Comparison of ENCODE assay signal across 32 cellular contexts in the genomic region with DNA sequence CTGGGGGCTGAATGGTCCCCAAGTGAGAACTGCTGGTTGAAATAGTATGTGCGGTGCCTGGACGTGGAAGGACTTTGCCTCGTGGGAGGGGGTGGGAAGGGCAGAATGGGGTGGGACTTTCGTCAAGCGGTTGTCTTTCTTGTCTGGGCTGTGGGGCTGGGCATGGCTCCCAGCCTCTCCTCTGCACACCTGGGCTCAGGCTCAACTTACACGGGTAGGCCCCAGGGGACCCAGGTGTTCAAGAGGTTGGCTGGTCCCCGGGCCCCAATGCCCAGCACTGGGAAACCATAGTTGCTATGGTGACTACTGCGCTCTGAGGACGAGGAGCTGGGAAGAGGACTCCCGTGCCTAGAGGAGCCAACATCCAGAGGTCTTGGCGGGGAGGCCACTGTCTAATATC. TPM values are rescaled to one million over a fixed set of nuclear protein-coding genes. Genes with fewer than 3 reads are reported as not detected.
DNase-seq lines count a peak whose midpoint lies in the region; ATAC-seq lines count a peak whose summit lies in the region.
"Had no signal": no experiment of that assay in that cellular context is flagged by ENCODE, and none has a peak within 500 bp of the region (broad histone marks: within the 10 kb centered on the region; RNA-seq: fewer than 3 reads in every experiment).

No MANE protein-coding gene starts in this region.

- H3K27ac Mint-ChIP-seq in activated CD8-positive, alpha-beta memory T cell treated with anti-CD3 and anti-CD28 coated beads, Interleukin-2, amount 10 ng/mL, durations not matched to agents 7 days and 5 days: no peak overlapping the region
- H3K27ac Mint-ChIP-seq: activated CD4-positive, alpha-beta T cell treated with anti-CD3 and anti-CD28 coated beads for 36 hours; activated CD8-positive, alpha-beta T cell treated with anti-CD3 and anti-CD28 coated beads for 36 hours; activated naive CD4-positive, alpha-beta T cell treated with anti-CD3 and anti-CD28 coated beads, Interleukin-2, amount 10 ng/mL, durations not matched to agents 7 days and 5 days; activated T-helper 17 cell treated with anti-CD3 and anti-CD28 coated beads, Interleukin-2, amount 50 U/mL, for 72 hours; CD4-positive, CD25-positive, alpha-beta regulatory T cell; effector memory CD8-positive, alpha-beta T cell; H9; stimulated activated naive CD8-positive, alpha-beta T cell treated with anti-CD3 and anti-CD28 coated beads, Interleukin-15, Interleukin-2, amounts not matched to agents 100 ng/mL and 50 ng/mL, for 24 hours had no signal

- H3K4me3 Mint-ChIP-seq in activated CD8-positive, alpha-beta memory T cell treated with anti-CD3 and anti-CD28 coated beads, Interleukin-2, amount 10 ng/mL, durations not matched to agents 7 days and 5 days: no peak overlapping the region
- H3K4me3 Mint-ChIP-seq: activated CD4-positive, alpha-beta T cell treated with anti-CD3 and anti-CD28 coated beads for 36 hours; activated CD8-positive, alpha-beta T cell treated with anti-CD3 and anti-CD28 coated beads for 36 hours; activated naive CD4-positive, alpha-beta T cell treated with anti-CD3 and anti-CD28 coated beads, Interleukin-2, amount 10 ng/mL, durations not matched to agents 7 days and 5 days; activated T-helper 17 cell treated with anti-CD3 and anti-CD28 coated beads, Interleukin-2, amount 50 U/mL, for 72 hours; central memory CD8-positive, alpha-beta T cell; effector memory CD8-positive, alpha-beta T cell; H9; stimulated activated naive CD8-positive, alpha-beta T cell treated with anti-CD3 and anti-CD28 coated beads, Interleukin-15, Interleukin-2, amounts not matched to agents 100 ng/mL and 50 ng/mL, for 24 hours had no signal

- no peaks in the 10 kb centered on the region for H3K36me3 Mint-ChIP-seq in activated CD8-positive, alpha-beta memory T cell treated with anti-CD3 and anti-CD28 coated beads, Interleukin-2, amount 10 ng/mL, durations not matched to agents 7 days and 5 days
- H3K36me3 Mint-ChIP-seq: activated naive CD4-positive, alpha-beta T cell treated with anti-CD3 and anti-CD28 coated beads, Interleukin-2, amount 10 ng/mL, durations not matched to agents 7 days and 5 days; CD4-positive, CD25-positive, alpha-beta regulatory T cell had no signal

- H3K9me3 Mint-ChIP-seq in activated CD8-positive, alpha-beta memory T cell treated with anti-CD3 and anti-CD28 coated beads, Interleukin-2, amount 10 ng/mL, durations not matched to agents 7 days and 5 days (ENCODE audit: low read depth): no peaks in the 10 kb centered on the region
- H3K9me3 Mint-ChIP-seq: activated naive CD4-positive, alpha-beta T cell treated with anti-CD3 and anti-CD28 coated beads, Interleukin-2, amount 10 ng/mL, durations not matched to agents 7 days and 5 days; activated T-helper 17 cell treated with anti-CD3 and anti-CD28 coated beads, Interleukin-2, amount 50 U/mL, for 72 hours; central memory CD8-positive, alpha-beta T cell; effector memory CD8-positive, alpha-beta T cell; stimulated activated naive CD8-positive, alpha-beta T cell treated with anti-CD3 and anti-CD28 coated beads, Interleukin-15, Interleukin-2, amounts not matched to agents 100 ng/mL and 50 ng/mL, for 24 hours had no signal

- DNase-seq in DMS153 (lab: John Stamatoyannopoulos, UW) (peak; percentile 86), NCI-H1436 treated with DMSO at 0.1 percent for 48 hours (lab: John Stamatoyannopoulos, UW) (peak; percentile 40), NCI-H2196 treated with DMSO at 0.1 percent for 48 hours (lab: John Stamatoyannopoulos, UW; ENCODE audit: unreplicated experiment) (peak; percentile 31), caudate nucleus (lab: John Stamatoyannopoulos, UW) (no peak), A172 (ENCODE audit: low spot score) (no peak)
- no peak for DNase-seq in activated CD8-positive, alpha-beta memory T cell treated with anti-CD3 and anti-CD28 coated beads, Interleukin-2, amount 10 ng/mL, durations not matched to agents 7 days and 5 days
- DNase-seq: activated CD4-positive, alpha-beta T cell treated with anti-CD3 and anti-CD28 coated beads for 36 hours; activated CD8-positive, alpha-beta T cell treated with anti-CD3 and anti-CD28 coated beads for 36 hours; activated naive CD4-positive, alpha-beta T cell treated with anti-CD3 and anti-CD28 coated beads, Interleukin-2, amount 10 ng/mL, durations not matched to agents 7 days and 5 days; adrenal gland; AML-193; CD4-positive, CD25-positive, alpha-beta regulatory T cell; effector memory CD8-positive, alpha-beta T cell; H9; islet precursor cell; left ventricle myocardium superior; mesendoderm; NCI-H2029; Peyer's patch; posterior cingulate gyrus; right cardiac atrium; SIG-M5; stimulated activated CD4-positive, alpha-beta T cell treated with anti-CD3 and anti-CD28 coated beads, Interleukin-1b, Interleukin-23, amount 100 ng/mL, for 48 hours had no signal

- H3K27me3 Mint-ChIP-seq in activated CD8-positive, alpha-beta memory T cell treated with anti-CD3 and anti-CD28 coated beads, Interleukin-2, amount 10 ng/mL, durations not matched to agents 7 days and 5 days: no peaks in the 10 kb centered on the region
- H3K27me3 Mint-ChIP-seq: activated CD4-positive, alpha-beta T cell treated with anti-CD3 and anti-CD28 coated beads for 36 hours; activated T-helper 17 cell treated with anti-CD3 and anti-CD28 coated beads, Interleukin-2, amount 50 U/mL, for 72 hours; CD4-positive, CD25-positive, alpha-beta regulatory T cell; central memory CD8-positive, alpha-beta T cell; stimulated activated naive CD8-positive, alpha-beta T cell treated with anti-CD3 and anti-CD28 coated beads, Interleukin-15, Interleukin-2, amounts not matched to agents 100 ng/mL and 50 ng/mL, for 24 hours had no signal

- peak overlapping the region; percentile 26 for H3K27ac ChIP-seq in caudate nucleus (ENCODE audit: low read depth, low read length)
- H3K27ac ChIP-seq: adrenal gland, HL-60, KMS-11, Peyer's patch had no signal

- CTCF ChIA-PET in activated CD8-positive, alpha-beta memory T cell treated with anti-CD3 and anti-CD28 coated beads, Interleukin-2, amount 10 ng/mL, durations not matched to agents 7 days and 5 days (lab: Charles Lee): no interaction called here

- H3K4me1 Mint-ChIP-seq in activated CD8-positive, alpha-beta memory T cell treated with anti-CD3 and anti-CD28 coated beads, Interleukin-2, amount 10 ng/mL, durations not matched to agents 7 days and 5 days: no peaks in the 10 kb centered on the region
- H3K4me1 Mint-ChIP-seq: activated CD4-positive, alpha-beta T cell treated with anti-CD3 and anti-CD28 coated beads for 36 hours; activated naive CD4-positive, alpha-beta T cell treated with anti-CD3 and anti-CD28 coated beads, Interleukin-2, amount 10 ng/mL, durations not matched to agents 7 days and 5 days; activated T-helper 17 cell treated with anti-CD3 and anti-CD28 coated beads, Interleukin-2, amount 50 U/mL, for 72 hours; CD4-positive, CD25-positive, alpha-beta regulatory T cell; central memory CD8-positive, alpha-beta T cell; H9 had no signal

- no peak for ATAC-seq in activated CD8-positive, alpha-beta memory T cell treated with anti-CD3 and anti-CD28 coated beads, Interleukin-2, amount 10 ng/mL, durations not matched to agents 7 days and 5 days
- ATAC-seq in GM19351 (IDR thresholded peaks at IDR 0.05; ENCODE audit: unreplicated experiment) (no peak), GM21381 (IDR thresholded peaks at IDR 0.05; ENCODE audit: unreplicated experiment) (no peak)
- ATAC-seq: activated CD4-positive, alpha-beta T cell treated with anti-CD3 and anti-CD28 coated beads for 36 hours; activated CD8-positive, alpha-beta T cell treated with anti-CD3 and anti-CD28 coated beads for 36 hours; activated T-helper 17 cell treated with anti-CD3 and anti-CD28 coated beads, Interleukin-2, amount 50 U/mL, for 72 hours; effector memory CD8-positive, alpha-beta T cell; left ventricle myocardium superior had no signal

RNA-seq across cellular contexts. Expression of gene NWD1, which starts 7.3 kb away (rescaled TPM):
- total RNA-seq in activated CD8-positive, alpha-beta memory T cell treated with anti-CD3 and anti-CD28 coated beads, Interleukin-2, amount 10 ng/mL, durations not matched to agents 7 days and 5 days: not detected
- 0.09 TPM in 1 of 2 replicates, not detected in the other for total RNA-seq in A172 (2014; rRNA removed; shearing (Covaris generic))
- total RNA-seq: activated CD4-positive, alpha-beta T cell treated with anti-CD3 and anti-CD28 coated beads for 36 hours; activated CD8-positive, alpha-beta T cell treated with anti-CD3 and anti-CD28 coated beads for 36 hours; activated T-helper 17 cell treated with anti-CD3 and anti-CD28 coated beads, Interleukin-2, amount 50 U/mL, for 72 hours; CD4-positive, CD25-positive, alpha-beta regulatory T cell; epithelial cell of proximal tubule; H9; left ventricle myocardium superior; T-helper 2 cell treated with Interferon-gamma antibody and Interleukin-4, amounts not matched to agents 100 ng/mL and 5 ng/mL, for 36 hours had no signal

Comparison
In these comparisons a context has a peak if more than half of its experiments do, and no peak if none do; other contexts are left out.
1. DNase-seq: peak in DMS153 (single experiment), NCI-H1436 treated with DMSO at 0.1 percent for 48 hours (single experiment) and NCI-H2196 treated with DMSO at 0.1 percent for 48 hours (single experiment); none in caudate nucleus (0 of 61), activated CD8-positive, alpha-beta memory T cell treated with anti-CD3 and anti-CD28 coated beads, Interleukin-2, amount 10 ng/mL, durations not matched to agents 7 days and 5 days (single experiment) and A172 (single experiment).